19 cellular contexts compared by ENCODE assay signal in genomic region chr22:23708270-23708669, GRCh38. TPM values are rescaled to one million over a fixed set of nuclear protein-coding genes. Genes with fewer than 3 reads are reported as not detected.
"Had no signal": no experiment of that assay in that cellular context is flagged by ENCODE, and none has a peak within 500 bp of the region (broad histone marks: within the 10 kb centered on the region; RNA-seq: fewer than 3 reads in every experiment).

No MANE protein-coding gene starts in this region.

- DNase-seq: activated CD4-positive, alpha-beta T cell treated with anti-CD3 and anti-CD28 coated beads for 48 hours; activated gamma-delta T cell; amniotic stem cell; body of pancreas; dermis blood vessel endothelial cell; endodermal cell; erythroblast; kidney; left ventricle myocardium inferior; sigmoid colon; stimulated activated CD4-positive, alpha-beta T cell treated with anti-CD3 and anti-CD28 coated beads, Interleukin-12 subunit alpha, Interleukin-12 subunit beta, amount 100 ng/mL, for 4 hours; stomach; SW 1271 had no signal

- H3K9me3 Mint-ChIP-seq: endodermal cell, memory B cell had no signal

- H3K27me3 Mint-ChIP-seq: memory B cell had no signal

- H3K4me1 Mint-ChIP-seq: endodermal cell had no signal

- H3K27ac Mint-ChIP-seq: endodermal cell had no signal

- H3K4me3 Mint-ChIP-seq: endodermal cell, memory B cell had no signal

- ATAC-seq: body of pancreas had no signal

RNA-seq across cellular contexts. Expression of gene RGL4, which starts 17.5 kb away (rescaled TPM):
- total RNA-seq: body of pancreas, dermis blood vessel endothelial cell, endodermal cell, left ventricle myocardium inferior, osteoblast, pulmonary artery endothelial cell, sigmoid colon, SJSA1, thoracic aorta, ureter had no signal

RNA-seq across cellular contexts. Expression of gene VPREB3, which starts 46.0 kb away (rescaled TPM):
- total RNA-seq: body of pancreas, dermis blood vessel endothelial cell, endodermal cell, osteoblast, pulmonary artery endothelial cell, sigmoid colon, SJSA1, stomach, thoracic aorta, ureter had no signal

RNA-seq across cellular contexts. Expression of gene C22orf15, which starts 54.5 kb away (rescaled TPM):
- total RNA-seq: body of pancreas, dermis blood vessel endothelial cell, kidney, left ventricle myocardium inferior, SJSA1, stomach, thoracic aorta had no signal
